1 cellular context compared by ENCODE assay signal in genomic region chr20:63823691-63824311, GRCh38.
TF ChIP-seq lines count a peak whose summit lies in the region.

No MANE protein-coding gene starts in this region.

TF ChIP-seq in IMR-90, 13 proteins besides CTCF, POLR2A, EP300 and RAD21:
- TF ChIP-seq USF2 (IDR thresholded peaks at IDR 0.05; ENCODE audit: low read depth, low read length) = no peak
- no peak for TF ChIP-seq MAZ (IDR thresholded peaks at IDR 0.05; ENCODE audit: borderline replicate concordance, low read depth, low read length)
- TF ChIP-seq SMC3 (IDR thresholded peaks at IDR 0.05; ENCODE audit: low read depth, low read length) = no peak
- TF ChIP-seq CHD1 (IDR thresholded peaks at IDR 0.05; ENCODE audit: low read depth, low read length) = no peak
- TF ChIP-seq RFX5 (IDR thresholded peaks at IDR 0.05; ENCODE audit: low read depth, low read length) = no peak
- no peak for TF ChIP-seq FOS (IDR thresholded peaks at IDR 0.05; ENCODE audit: low read depth, low read length)
- TF ChIP-seq, protein P1, sequence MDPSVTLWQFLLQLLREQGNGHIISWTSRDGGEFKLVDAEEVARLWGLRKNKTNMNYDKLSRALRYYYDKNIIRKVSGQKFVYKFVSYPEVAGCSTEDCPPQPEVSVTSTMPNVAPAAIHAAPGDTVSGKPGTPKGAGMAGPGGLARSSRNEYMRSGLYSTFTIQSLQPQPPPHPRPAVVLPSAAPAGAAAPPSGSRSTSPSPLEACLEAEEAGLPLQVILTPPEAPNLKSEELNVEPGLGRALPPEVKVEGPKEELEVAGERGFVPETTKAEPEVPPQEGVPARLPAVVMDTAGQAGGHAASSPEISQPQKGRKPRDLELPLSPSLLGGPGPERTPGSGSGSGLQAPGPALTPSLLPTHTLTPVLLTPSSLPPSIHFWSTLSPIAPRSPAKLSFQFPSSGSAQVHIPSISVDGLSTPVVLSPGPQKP (IDR thresholded peaks at IDR 0.05; ENCODE audit: borderline replicate concordance, low read depth, low read length) = no peak
